1 cellular context compared by ENCODE assay signal in genomic region chr3:138089091-138089490, GRCh38.
TF ChIP-seq lines count a peak whose summit lies in the region.

No MANE protein-coding gene starts in this region.

TF ChIP-seq in A549, 52 proteins besides CTCF, POLR2A, EP300 and RAD21 (continued from another document):
- TF ChIP-seq, protein P1, sequence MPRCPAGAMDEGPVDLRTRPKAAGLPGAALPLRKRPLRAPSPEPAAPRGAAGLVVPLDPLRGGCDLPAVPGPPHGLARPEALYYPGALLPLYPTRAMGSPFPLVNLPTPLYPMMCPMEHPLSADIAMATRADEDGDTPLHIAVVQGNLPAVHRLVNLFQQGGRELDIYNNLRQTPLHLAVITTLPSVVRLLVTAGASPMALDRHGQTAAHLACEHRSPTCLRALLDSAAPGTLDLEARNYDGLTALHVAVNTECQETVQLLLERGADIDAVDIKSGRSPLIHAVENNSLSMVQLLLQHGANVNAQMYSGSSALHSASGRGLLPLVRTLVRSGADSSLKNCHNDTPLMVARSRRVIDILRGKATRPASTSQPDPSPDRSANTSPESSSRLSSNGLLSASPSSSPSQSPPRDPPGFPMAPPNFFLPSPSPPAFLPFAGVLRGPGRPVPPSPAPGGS (IDR thresholded peaks at IDR 0.05): no peak
- TF ChIP-seq HDAC2 (IDR thresholded peaks at IDR 0.05) (no peak), E2F6 (IDR thresholded peaks at IDR 0.05; ENCODE audit: borderline replicate concordance, low read depth) (no peak), ATOH8 (CRISPR knock-in tag; IDR thresholded peaks at IDR 0.05; ENCODE audit: low read depth) (no peak), RCOR1 (IDR thresholded peaks at IDR 0.05; ENCODE audit: low read depth, low read length) (no peak), HOXA7 (CRISPR knock-in tag; IDR thresholded peaks at IDR 0.05) (no peak), CEBPB (IDR thresholded peaks at IDR 0.05) (peak in 1 of 2 experiments; percentile 39; a peak in 1 of 4 replicates), HES2 (IDR thresholded peaks at IDR 0.05) (no peak), ZSCAN20 (CRISPR knock-in tag; IDR thresholded peaks at IDR 0.05) (no peak), JUNB (IDR thresholded peaks at IDR 0.05) (no peak), HMGXB4 (CRISPR knock-in tag; IDR thresholded peaks at IDR 0.05; ENCODE audit: borderline replicate concordance) (no peak)
